In genomic region chr12:114403044-114403689, GRCh38 we compare ENCODE assay signal across 14 cellular contexts. TPM values are rescaled to one million over a fixed set of nuclear protein-coding genes. Genes with fewer than 3 reads are reported as not detected.
DNase-seq lines count a peak whose midpoint lies in the region; ATAC-seq and TF ChIP-seq lines count a peak whose summit lies in the region.
"Had no signal": no experiment of that assay in that cellular context is flagged by ENCODE, and none has a peak within 500 bp of the region (broad histone marks: within the 10 kb centered on the region; RNA-seq: fewer than 3 reads in every experiment).

No MANE protein-coding gene starts in this region.

- H3K9ac ChIP-seq in HUES6 (ENCODE audit: low read length) (no peak overlapping the region), fibroblast of lung (ENCODE audit: insufficient read depth, low read length) (peak overlapping the region; percentile 48), mesenchymal stem cell (ENCODE audit: low read length) (peak overlapping the region; percentile 93)

- 1% methylated on average over 37 of the region's 41 CpGs for WGBS in mesenchymal stem cell

- peaks cover 49% of the 10 kb centered on the region for H3K4me1 ChIP-seq in HUES6 (ENCODE audit: control insufficient read depth, insufficient read depth, low read length)
- peaks cover 8% of the 10 kb centered on the region for H3K4me1 ChIP-seq in fibroblast of lung (ENCODE audit: control insufficient read depth, extremely low read depth, insufficient read depth, low read length)
- H3K4me1 ChIP-seq in mesenchymal stem cell (ENCODE audit: control insufficient read depth, insufficient read depth, low read depth, low read length): peaks cover 5% of the 10 kb centered on the region

- H3K27ac ChIP-seq in HUES6 (ENCODE audit: low read depth, low read length) (no peak overlapping the region), fibroblast of lung (ENCODE audit: insufficient read depth, low read length) (peak overlapping the region; percentile 90), mesenchymal stem cell (ENCODE audit: low read length, poor library complexity, severe bottlenecking) (no peak overlapping the region)

- H3K27me3 ChIP-seq in HUES6 (ENCODE audit: control insufficient read depth, insufficient read depth, low read length) (peaks cover 100% of the 10 kb centered on the region), fibroblast of lung (ENCODE audit: control insufficient read depth, insufficient read depth, low read length) (no peaks in the 10 kb centered on the region), mesenchymal stem cell (ENCODE audit: control insufficient read depth in 1 of 2, insufficient read depth in 1 of 2, low read length in 2 of 2) (peaks cover 3 to 100% of the 10 kb centered on the region in 2 experiments)

- no peak overlapping the region for H4K8ac ChIP-seq in mesenchymal stem cell (ENCODE audit: low read length)

- no peak overlapping the region for H2BK12ac ChIP-seq in mesenchymal stem cell (ENCODE audit: low read length in 2 of 2)

- DNase-seq in AG20443 (ENCODE audit: low spot score): peak; percentile 62
- DNase-seq in fibroblast of lung (ENCODE audit: low read depth in 2 of 2): peak in 1 of 2 donors; percentile 79
- DNase-seq in mesenchymal stem cell: no peak
- DNase-seq in NCI-H748 (lab: John Stamatoyannopoulos, UW; ENCODE audit: unreplicated experiment): no peak
- DNase-seq in HuH-7.5 (ENCODE audit: low spot score): no peak
- DNase-seq: CD8-positive, alpha-beta memory T cell; NCI-H1417; NK-92 treated with Interleukin-12 subunit alpha and Interleukin-12 subunit beta, amount 100 ng/mL, for 24 hours; small intestine; T-cell had no signal

- no peak overlapping the region for H3K23ac ChIP-seq in mesenchymal stem cell (ENCODE audit: low read length in 2 of 2)

- H3K9me3 ChIP-seq in HUES6 (ENCODE audit: control insufficient read depth, insufficient read depth, low read depth, low read length) (no peaks in the 10 kb centered on the region), fibroblast of lung (ENCODE audit: control insufficient read depth, insufficient read depth, low read depth, low read length) (no peaks in the 10 kb centered on the region), mesenchymal stem cell (ENCODE audit: control insufficient read depth, low read length) (no peaks in the 10 kb centered on the region)

- H2AFZ ChIP-seq in fibroblast of lung (ENCODE audit: low read length) (no peak overlapping the region), mesenchymal stem cell (ENCODE audit: low read depth, low read length) (no peak overlapping the region)

- ATAC-seq in HG03280 (IDR thresholded peaks at IDR 0.05; ENCODE audit: unreplicated experiment) (no peak), HG03159 (IDR thresholded peaks at IDR 0.05; ENCODE audit: unreplicated experiment) (no peak)
- ATAC-seq: T-cell had no signal

- H2BK5ac ChIP-seq in mesenchymal stem cell (ENCODE audit: low read depth, low read length, poor library complexity, severe bottlenecking): no peak overlapping the region

- H3K4ac ChIP-seq in mesenchymal stem cell (ENCODE audit: low read depth in 1 of 2, low read length in 2 of 2): no peak overlapping the region

- H3K14ac ChIP-seq in mesenchymal stem cell (ENCODE audit: low read length in 2 of 2): no peak overlapping the region

- peaks cover 98% of the 10 kb centered on the region for H3K79me2 ChIP-seq in fibroblast of lung (ENCODE audit: control insufficient read depth, insufficient read depth, low read length)

- peak overlapping the region; percentile 96 for H3K4me2 ChIP-seq in fibroblast of lung (ENCODE audit: extremely low read depth, insufficient read depth, low read length)
- H3K4me2 ChIP-seq in mesenchymal stem cell (ENCODE audit: low read length, poor library complexity, severe bottlenecking): no peak overlapping the region

- H3K4me3 ChIP-seq in HUES6 (ENCODE audit: low read depth, low read length) (peak overlapping the region; percentile 3; the same call in 1 of the 2 replicates), fibroblast of lung (replicated peaks in 1 of 4; ENCODE audit: control extremely low read depth in 1 of 4, insufficient read depth in 1 of 4, low read depth in 3 of 4, low read length in 4 of 4) (peak overlapping the region; percentile 38 to 86 (median 73)), mesenchymal stem cell (ENCODE audit: insufficient read depth in 1 of 2, low read depth in 1 of 2, low read length in 2 of 2) (peak overlapping the region in 1 of 2 experiments; percentile 88)

- no peak overlapping the region for H2BK15ac ChIP-seq in mesenchymal stem cell (ENCODE audit: low read depth, poor library complexity, severe bottlenecking)

- no peak overlapping the region for H2BK120ac ChIP-seq in mesenchymal stem cell (ENCODE audit: low read depth, low read length)

- no peak overlapping the region for H4K91ac ChIP-seq in mesenchymal stem cell (ENCODE audit: low read length)

- H3K36me3 ChIP-seq in HUES6 (ENCODE audit: control insufficient read depth, insufficient read depth, low read length): no peaks in the 10 kb centered on the region
- H3K36me3 ChIP-seq in fibroblast of lung (ENCODE audit: control insufficient read depth, insufficient read depth, low read length): peaks cover 9% of the 10 kb centered on the region
- peaks cover 3 to 10% of the 10 kb centered on the region in 2 experiments for H3K36me3 ChIP-seq in mesenchymal stem cell (ENCODE audit: control insufficient read depth in 1 of 2, insufficient read depth in 2 of 2, low read depth in 1 of 2, low read length in 2 of 2)

- H3K79me1 ChIP-seq in mesenchymal stem cell (replicated peaks; ENCODE audit: low read length, poor library complexity, severe bottlenecking): no peaks in the 10 kb centered on the region

- peak in 1 of 2 donors; percentile 28 for TF ChIP-seq CTCF in fibroblast of lung (conservative IDR thresholded peaks at IDR 0.05 in 1 of 2, IDR thresholded peaks at IDR 0.05 in 1 of 2; ENCODE audit: low read depth in 1 of 2, low read length in 2 of 2)

- H4K20me1 ChIP-seq in fibroblast of lung (ENCODE audit: control insufficient read depth, extremely low read depth, insufficient read depth, low read length): no peaks in the 10 kb centered on the region

- H2AK5ac ChIP-seq in mesenchymal stem cell (ENCODE audit: low read length, severe bottlenecking): no peak overlapping the region

- no peak overlapping the region for H3K18ac ChIP-seq in mesenchymal stem cell (ENCODE audit: low read depth in 1 of 2, low read length in 2 of 2)

RNA-seq across cellular contexts. Expression of gene TBX5, which starts 2.8 kb away (rescaled TPM):
- total RNA-seq in fibroblast of lung: 13.1 and 16.8 TPM in 2 replicates
- 15.9 and 19.4 TPM in 2 replicates for polyA plus RNA-seq in fibroblast of lung
- polyA plus RNA-seq in fibroblast of lung (2012): 11.2 and 14.7 TPM in 2 replicates
- polyA minus RNA-seq in fibroblast of lung (ENCODE audit: low replicate concordance): 29.6 and 41.9 TPM in 2 replicates
- polyA plus RNA-seq in mesenchymal stem cell (2013, experiment 1 of 2): not detected
- polyA plus RNA-seq in mesenchymal stem cell (2013, experiment 2 of 2): not detected
- total RNA-seq: CD8-positive, alpha-beta memory T cell; mononuclear cell had no signal
- polyA plus RNA-seq: CD8-positive, alpha-beta memory T cell; small intestine had no signal
